ENCODE assay signal across 14 cellular contexts in the genomic region with DNA sequence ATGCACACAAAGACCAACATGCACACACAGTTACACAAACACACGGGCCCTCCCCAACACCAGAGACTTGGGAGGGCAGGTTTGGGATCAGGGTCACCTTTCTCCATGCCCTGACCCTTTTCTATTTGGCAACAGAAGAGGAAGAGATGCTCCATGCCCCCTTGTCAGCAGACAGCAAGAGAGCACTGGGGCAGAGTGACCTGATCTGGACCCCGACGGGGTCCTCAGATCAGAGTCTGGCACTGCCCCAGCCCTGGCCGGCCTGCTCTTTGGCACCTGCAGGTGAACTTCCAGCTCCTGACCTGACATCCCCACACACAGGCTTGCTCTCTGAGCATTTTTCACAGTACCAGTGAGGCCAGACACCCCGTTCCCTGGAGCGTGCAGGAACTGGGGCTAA. TPM values are rescaled to one million over a fixed set of nuclear protein-coding genes. Genes with fewer than 3 reads are reported as not detected.
A peak's percentile ranks its signal among the peaks of the same experiment; 100 is the strongest.
DNase-seq lines count a peak whose midpoint lies in the region; ATAC-seq and TF ChIP-seq lines count a peak whose summit lies in the region.
"Had no signal": no experiment of that assay in that cellular context is flagged by ENCODE, and none has a peak within 500 bp of the region (broad histone marks: within the 10 kb centered on the region; RNA-seq: fewer than 3 reads in every experiment).

No MANE protein-coding gene starts in this region.

- H3K4me1 Mint-ChIP-seq in H9: peaks cover 25 to 28% of the 10 kb centered on the region in 2 experiments
- peaks cover 24% of the 10 kb centered on the region for H3K4me1 Mint-ChIP-seq in chondrocyte (ENCODE audit: low read depth)
- peaks cover 6 to 12% of the 10 kb centered on the region in 2 donors for H3K4me1 Mint-ChIP-seq in stimulated activated naive B cell treated with anti-CD40 and anti-IgM and Interleukin-4, amounts not matched to agents 10 μg/mL and 1 μg/mL and 100 μg/mL, for 72 hours

- H2BK5ac ChIP-seq in H9 (ENCODE audit: insufficient read length, low read length): no peak overlapping the region

- H3K79me1 ChIP-seq in H9 (ENCODE audit: insufficient read depth, low read depth, low read length, poor library complexity, severe bottlenecking): no peaks in the 10 kb centered on the region

- H3K27me3 Mint-ChIP-seq in H9 (ENCODE audit: low read depth): no peaks in the 10 kb centered on the region; the same call in 1 of the 2 replicates
- H3K27me3 Mint-ChIP-seq in chondrocyte (ENCODE audit: low read depth): no peaks in the 10 kb centered on the region
- H3K27me3 Mint-ChIP-seq in stimulated activated naive B cell treated with anti-CD40 and anti-IgM and Interleukin-4, amounts not matched to agents 10 μg/mL and 1 μg/mL and 100 μg/mL, for 72 hours: no peaks in the 10 kb centered on the region

- H3K9me3 ChIP-seq in H9 (ENCODE audit: control insufficient read depth, low read depth, low read length) (no peaks in the 10 kb centered on the region), right cardiac atrium (ENCODE audit: control insufficient read depth, low read length) (no peaks in the 10 kb centered on the region), thoracic aorta (no peaks in the 10 kb centered on the region), hepatocyte (ENCODE audit: low read depth) (no peaks in the 10 kb centered on the region)
- H3K9me3 ChIP-seq: SJCRH30 had no signal

- H3K79me2 ChIP-seq in H9 (ENCODE audit: insufficient read depth, low read length) (no peaks in the 10 kb centered on the region), hepatocyte (no peaks in the 10 kb centered on the region)

- H3K18ac ChIP-seq in H9 (ENCODE audit: insufficient read length, low read depth, low read length): no peak overlapping the region

- H3K36me3 ChIP-seq in thoracic aorta (peaks cover 30% of the 10 kb centered on the region), hepatocyte (replicated peaks; ENCODE audit: insufficient read depth, low read depth) (no peaks in the 10 kb centered on the region)

- no CpG with 5 or more reads among the region's 6 CpGs for WGBS in H9 (ENCODE audit: extremely low coverage, insufficient read length, low lambda C conversion rate)
- 53% methylated on average over 6 of the region's 6 CpGs for WGBS in right cardiac atrium
- 96% methylated on average over 6 of the region's 6 CpGs for WGBS in hepatocyte (ENCODE audit: low lambda C conversion rate, missing lambda C conversion rate)

- H2BK12ac ChIP-seq in H9 (ENCODE audit: insufficient read length, low read depth, low read length): no peak overlapping the region

- no peak overlapping the region for H3K14ac ChIP-seq in H9 (ENCODE audit: insufficient read depth, low read length)

- DNase-seq in H9 (no peak), chondrocyte (ENCODE audit: low spot score) (peak; percentile 51), right cardiac atrium (no peak), thoracic aorta (ENCODE audit: low spot score) (no peak), hepatocyte (ENCODE audit: low spot score) (no peak)
- no peak for DNase-seq in stimulated activated naive B cell treated with anti-CD40 and anti-IgM and Interleukin-4, amounts not matched to agents 10 μg/mL and 1 μg/mL and 100 μg/mL, for 72 hours
- DNase-seq: NCI-H1417 treated with DMSO at 0.1 percent for 48 hours, NCI-H187 treated with DMSO at 0.1 percent for 48 hours, NCI-H345, NCI-H524 treated with DMSO at 0.1 percent for 48 hours, SJCRH30 had no signal

- H3K27me3 ChIP-seq in H9 (ENCODE audit: insufficient read depth, low read length) (no peaks in the 10 kb centered on the region), right cardiac atrium (ENCODE audit: control insufficient read depth, insufficient read depth) (no peaks in the 10 kb centered on the region), thoracic aorta (replicated peaks; ENCODE audit: insufficient read depth) (no peaks in the 10 kb centered on the region), hepatocyte (no peaks in the 10 kb centered on the region)
- H3K27me3 ChIP-seq: SJCRH30 had no signal

- H3K9me2 ChIP-seq in hepatocyte (replicated peaks; ENCODE audit: insufficient read depth): no peaks in the 10 kb centered on the region

- H3K27ac Mint-ChIP-seq in H9 (peak overlapping the region in 2 of 3 experiments; percentile 44 to 53; a peak in 3 of 7 replicates), chondrocyte (ENCODE audit: unreplicated experiment) (peak overlapping the region; percentile 36)
- no peak overlapping the region for H3K27ac Mint-ChIP-seq in stimulated activated naive B cell treated with anti-CD40 and anti-IgM and Interleukin-4, amounts not matched to agents 10 μg/mL and 1 μg/mL and 100 μg/mL, for 72 hours

- H3K4me1 ChIP-seq in H9 (ENCODE audit: insufficient read depth, low read length) (no peaks in the 10 kb centered on the region), right cardiac atrium (ENCODE audit: control insufficient read depth, insufficient read depth, low read length) (peaks cover 9% of the 10 kb centered on the region), thoracic aorta (ENCODE audit: control insufficient read depth in 1 of 2, low read depth in 2 of 2) (peaks cover 3 to 22% of the 10 kb centered on the region in 2 donors), hepatocyte (ENCODE audit: insufficient read depth) (no peaks in the 10 kb centered on the region)
- H3K4me1 ChIP-seq: SJCRH30 had no signal

- intact Hi-C loops in right cardiac atrium (cut with DNase I): no loop called here

- H3K36me3 Mint-ChIP-seq in H9 (ENCODE audit: insufficient read depth in 1 of 3, low read depth in 3 of 3) (peaks cover 9 to 60% (median 53%) of the 10 kb centered on the region in 3 experiments), chondrocyte (ENCODE audit: low read depth) (peaks cover 41% of the 10 kb centered on the region)
- no peaks in the 10 kb centered on the region for H3K36me3 Mint-ChIP-seq in stimulated activated naive B cell treated with anti-CD40 and anti-IgM and Interleukin-4, amounts not matched to agents 10 μg/mL and 1 μg/mL and 100 μg/mL, for 72 hours

- H3K56ac ChIP-seq in H9 (ENCODE audit: insufficient read length, low read depth, low read length): no peak overlapping the region

- H3K9me3 Mint-ChIP-seq in H9: no peaks in the 10 kb centered on the region
- H3K9me3 Mint-ChIP-seq in chondrocyte (ENCODE audit: low read depth): no peaks in the 10 kb centered on the region
- H3K9me3 Mint-ChIP-seq in stimulated activated naive B cell treated with anti-CD40 and anti-IgM and Interleukin-4, amounts not matched to agents 10 μg/mL and 1 μg/mL and 100 μg/mL, for 72 hours: no peaks in the 10 kb centered on the region

- no peak overlapping the region for H2AK5ac ChIP-seq in H9 (ENCODE audit: insufficient read length, low read length)

- H3K4me3 ChIP-seq in right cardiac atrium (ENCODE audit: low read length) (no peak overlapping the region), thoracic aorta (no peak overlapping the region), hepatocyte (no peak overlapping the region)
- H3K4me3 ChIP-seq: SJCRH30 had no signal

- no peak overlapping the region for H2BK15ac ChIP-seq in H9 (ENCODE audit: low read depth, low read length)

- no peak overlapping the region for H3K4ac ChIP-seq in H9 (ENCODE audit: low read depth, low read length)

- H3K23me2 ChIP-seq in H9 (ENCODE audit: insufficient read length, low read depth, low read length, poor library complexity, severe bottlenecking): no peaks in the 10 kb centered on the region

- no peak overlapping the region for H2AFZ ChIP-seq in H9 (ENCODE audit: low read length)
- no peak overlapping the region for H2AFZ ChIP-seq in hepatocyte

- ATAC-seq in right cardiac atrium: no peak
- ATAC-seq in thoracic aorta (ENCODE audit: insufficient number of reproducible peaks, low FRiP score, low read depth): no peak
- no peak for ATAC-seq in GM19023 (IDR thresholded peaks at IDR 0.05; ENCODE audit: unreplicated experiment)
- ATAC-seq in stimulated activated naive B cell treated with anti-CD40 and anti-IgM and Interleukin-4, amounts not matched to agents 10 μg/mL and 1 μg/mL and 100 μg/mL, for 72 hours (replicated peaks): no peak

- no peak overlapping the region for H3K23ac ChIP-seq in H9 (ENCODE audit: insufficient read length, low read depth, low read length)

- no peak overlapping the region for H4K8ac ChIP-seq in H9 (replicated peaks; ENCODE audit: insufficient read length, low read depth, low read length)

- no peak overlapping the region for H3T11ph ChIP-seq in H9 (ENCODE audit: low read length)

- no peak overlapping the region for H2BK20ac ChIP-seq in H9 (ENCODE audit: low read depth, low read length, poor library complexity, severe bottlenecking)

- TF ChIP-seq CTCF in H9 (conservative IDR thresholded peaks at IDR 0.05) (no peak), chondrocyte (IDR thresholded peaks at IDR 0.05) (no peak), thoracic aorta (IDR thresholded peaks at IDR 0.05) (no peak), hepatocyte (IDR thresholded peaks at IDR 0.05; ENCODE audit: poor library complexity) (no peak)

- H4K5ac ChIP-seq in H9 (ENCODE audit: insufficient read length, low read depth, low read length): no peak overlapping the region

- no peak overlapping the region for H3K9ac ChIP-seq in H9 (ENCODE audit: extremely low read depth, insufficient read length, low read length)
- H3K9ac ChIP-seq: KMS-11 had no signal

- H3K4me2 ChIP-seq in H9 (ENCODE audit: insufficient read depth, insufficient read length, low read length) (no peak overlapping the region), hepatocyte (no peak overlapping the region)
- H3K4me2 ChIP-seq: KMS-11 had no signal

- H4K20me1 ChIP-seq in H9 (ENCODE audit: control insufficient read depth, insufficient read depth, insufficient read length): no peaks in the 10 kb centered on the region
- H4K20me1 ChIP-seq in hepatocyte (ENCODE audit: insufficient read depth, poor library complexity, severe bottlenecking): no peaks in the 10 kb centered on the region

- H4K91ac ChIP-seq in H9 (ENCODE audit: insufficient read length, low read depth, low read length): no peak overlapping the region

- H3K27ac ChIP-seq in H9 (ENCODE audit: insufficient read length, low read depth, low read length) (no peak overlapping the region), right cardiac atrium (ENCODE audit: low read length) (peak overlapping the region; percentile 32), thoracic aorta (peak overlapping the region; percentile 25 to 35), hepatocyte (no peak overlapping the region)
- H3K27ac ChIP-seq: C4-2B, KMS-11, SJCRH30 had no signal

- H3K4me3 Mint-ChIP-seq in H9 (no peak overlapping the region), chondrocyte (ENCODE audit: unreplicated experiment) (no peak overlapping the region)
- no peak overlapping the region for H3K4me3 Mint-ChIP-seq in stimulated activated naive B cell treated with anti-CD40 and anti-IgM and Interleukin-4, amounts not matched to agents 10 μg/mL and 1 μg/mL and 100 μg/mL, for 72 hours

- H2BK120ac ChIP-seq in H9 (ENCODE audit: low read depth, low read length, poor library complexity, severe bottlenecking): no peak overlapping the region

RNA-seq across cellular contexts. Expression of a gene that starts 21.4 kb away (rescaled TPM):
- total RNA-seq in H9 (2021) (30.2 and 31.1 TPM in 2 replicates), chondrocyte (54.9 to 57.6 TPM (median 57.2 TPM) in 3 replicates), right cardiac atrium (100 to 1,000 TPM in 1 of 4 donors, 10 to 100 TPM in 3; 75.0 to 125 (median 96.6) TPM), thoracic aorta (100 to 1,000 TPM; 102 to 109 TPM), hepatocyte (27.9 and 37.7 TPM in 2 replicates)
- polyA plus RNA-seq in right cardiac atrium (51.4 TPM), hepatocyte (19.0 and 22.7 TPM in 2 replicates)

RNA-seq across cellular contexts. Expression of a gene that starts 50.8 kb away (rescaled TPM):
- total RNA-seq in H9 (2021): 34.9 and 35.1 TPM in 2 replicates
- total RNA-seq in chondrocyte: 57.5 to 72.6 TPM (median 69.5 TPM) in 3 replicates
- total RNA-seq in right cardiac atrium: 1 to 10 TPM; 6.1 to 7.6 (median 7.1) TPM
- polyA plus RNA-seq in right cardiac atrium: 3.5 TPM
- total RNA-seq in thoracic aorta: 10 to 100 TPM; 17.8 to 30.5 TPM
- 14.2 and 23.2 TPM in 2 replicates for total RNA-seq in hepatocyte
- polyA plus RNA-seq in hepatocyte: 24.1 and 28.6 TPM in 2 replicates

RNA-seq across cellular contexts. Expression of a gene that starts 51.0 kb away (rescaled TPM):
- total RNA-seq in H9 (2021) (49.4 and 53.1 TPM in 2 replicates), chondrocyte (26.4 to 34.9 TPM (median 28.9 TPM) in 3 replicates), right cardiac atrium (10 to 100 TPM; 18.8 to 23.7 (median 21.9) TPM), thoracic aorta (10 to 100 TPM; 20.3 to 53.7 TPM), hepatocyte (27.0 and 35.1 TPM in 2 replicates)
- polyA plus RNA-seq in right cardiac atrium (3.9 TPM), hepatocyte (5.0 and 5.2 TPM in 2 replicates)

Comparison
In these comparisons a context has a peak if more than half of its experiments do, and no peak if none do; other contexts are left out.
1. H3K27ac ChIP-seq: peak in right cardiac atrium (single experiment) and thoracic aorta (2 of 2); none in H9 (single experiment) and hepatocyte (single experiment).